1 cellular context compared by ENCODE assay signal in the genomic region with DNA sequence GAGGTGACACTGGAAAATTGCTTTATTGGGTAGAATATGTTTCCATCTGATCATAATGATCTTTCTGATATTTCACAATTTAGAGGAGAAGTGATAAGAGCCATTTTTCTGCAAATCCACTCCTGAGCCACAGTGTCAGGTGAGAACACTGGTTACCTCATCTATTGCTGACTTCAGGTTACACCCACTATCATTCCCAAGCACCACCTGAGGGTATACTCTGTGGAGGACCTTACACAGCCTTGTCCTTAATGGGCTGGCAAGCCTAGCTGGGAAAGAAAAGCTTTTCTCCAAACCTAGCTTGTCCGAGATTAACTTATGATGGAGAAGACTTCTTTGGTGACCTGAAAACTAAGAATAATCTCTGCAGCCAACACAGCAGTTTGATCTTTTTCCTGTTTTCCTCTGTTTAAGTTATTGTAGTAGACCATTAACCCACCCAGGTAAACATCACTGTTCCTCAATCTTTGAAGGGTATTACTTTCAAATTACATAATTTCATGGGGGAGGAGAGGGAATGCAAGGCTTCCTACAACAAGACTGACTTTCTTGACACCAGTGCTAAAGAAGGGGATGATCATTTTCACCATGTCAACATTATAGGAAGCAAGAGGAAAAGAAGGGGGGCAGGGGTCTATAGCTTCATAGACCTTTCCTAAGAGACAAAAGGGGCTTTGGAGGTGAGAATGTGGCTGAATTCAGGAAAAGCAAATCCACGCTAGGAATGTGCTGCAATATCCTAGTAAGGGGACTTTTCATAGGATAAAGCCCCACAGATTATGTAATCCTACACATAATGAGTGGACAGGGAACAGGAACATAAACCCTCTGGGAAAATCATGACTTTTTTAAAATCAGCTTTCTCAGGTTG.
TF ChIP-seq lines count a peak whose summit lies in the region.

No MANE protein-coding gene starts in this region.

TF ChIP-seq in HepG2, 621 proteins besides CTCF, POLR2A, EP300 and RAD21 (continued from another document and continues in another):
- TF ChIP-seq, protein P1, sequence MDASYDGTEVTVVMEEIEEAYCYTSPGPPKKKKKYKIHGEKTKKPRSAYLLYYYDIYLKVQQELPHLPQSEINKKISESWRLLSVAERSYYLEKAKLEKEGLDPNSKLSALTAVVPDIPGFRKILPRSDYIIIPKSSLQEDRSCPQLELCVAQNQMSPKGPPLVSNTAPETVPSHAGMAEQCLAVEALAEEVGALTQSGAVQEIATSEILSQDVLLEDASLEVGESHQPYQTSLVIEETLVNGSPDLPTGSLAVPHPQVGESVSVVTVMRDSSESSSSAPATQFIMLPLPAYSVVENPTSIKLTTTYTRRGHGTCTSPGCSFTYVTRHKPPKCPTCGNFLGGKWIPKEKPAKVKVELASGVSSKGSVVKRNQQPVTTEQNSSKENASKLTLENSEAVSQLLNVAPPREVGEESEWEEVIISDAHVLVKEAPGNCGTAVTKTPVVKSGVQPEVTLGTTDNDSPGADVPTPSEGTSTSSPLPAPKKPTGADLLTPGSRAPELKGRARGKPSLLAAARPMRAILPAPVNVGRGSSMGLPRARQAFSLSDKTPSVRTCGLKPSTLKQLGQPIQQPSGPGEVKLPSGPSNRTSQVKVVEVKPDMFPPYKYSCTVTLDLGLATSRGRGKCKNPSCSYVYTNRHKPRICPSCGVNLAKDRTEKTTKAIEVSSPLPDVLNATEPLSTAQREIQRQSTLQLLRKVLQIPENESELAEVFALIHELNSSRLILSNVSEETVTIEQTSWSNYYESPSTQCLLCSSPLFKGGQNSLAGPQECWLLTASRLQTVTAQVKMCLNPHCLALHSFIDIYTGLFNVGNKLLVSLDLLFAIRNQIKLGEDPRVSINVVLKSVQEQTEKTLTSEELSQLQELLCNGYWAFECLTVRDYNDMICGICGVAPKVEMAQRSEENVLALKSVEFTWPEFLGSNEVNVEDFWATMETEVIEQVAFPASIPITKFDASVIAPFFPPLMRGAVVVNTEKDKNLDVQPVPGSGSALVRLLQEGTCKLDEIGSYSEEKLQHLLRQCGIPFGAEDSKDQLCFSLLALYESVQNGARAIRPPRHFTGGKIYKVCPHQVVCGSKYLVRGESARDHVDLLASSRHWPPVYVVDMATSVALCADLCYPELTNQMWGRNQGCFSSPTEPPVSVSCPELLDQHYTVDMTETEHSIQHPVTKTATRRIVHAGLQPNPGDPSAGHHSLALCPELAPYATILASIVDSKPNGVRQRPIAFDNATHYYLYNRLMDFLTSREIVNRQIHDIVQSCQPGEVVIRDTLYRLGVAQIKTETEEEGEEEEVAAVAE (CRISPR knock-in tag; IDR thresholded peaks at IDR 0.05; ENCODE audit: borderline replicate concordance), result peak; percentile 93
- TF ChIP-seq, protein P2, sequence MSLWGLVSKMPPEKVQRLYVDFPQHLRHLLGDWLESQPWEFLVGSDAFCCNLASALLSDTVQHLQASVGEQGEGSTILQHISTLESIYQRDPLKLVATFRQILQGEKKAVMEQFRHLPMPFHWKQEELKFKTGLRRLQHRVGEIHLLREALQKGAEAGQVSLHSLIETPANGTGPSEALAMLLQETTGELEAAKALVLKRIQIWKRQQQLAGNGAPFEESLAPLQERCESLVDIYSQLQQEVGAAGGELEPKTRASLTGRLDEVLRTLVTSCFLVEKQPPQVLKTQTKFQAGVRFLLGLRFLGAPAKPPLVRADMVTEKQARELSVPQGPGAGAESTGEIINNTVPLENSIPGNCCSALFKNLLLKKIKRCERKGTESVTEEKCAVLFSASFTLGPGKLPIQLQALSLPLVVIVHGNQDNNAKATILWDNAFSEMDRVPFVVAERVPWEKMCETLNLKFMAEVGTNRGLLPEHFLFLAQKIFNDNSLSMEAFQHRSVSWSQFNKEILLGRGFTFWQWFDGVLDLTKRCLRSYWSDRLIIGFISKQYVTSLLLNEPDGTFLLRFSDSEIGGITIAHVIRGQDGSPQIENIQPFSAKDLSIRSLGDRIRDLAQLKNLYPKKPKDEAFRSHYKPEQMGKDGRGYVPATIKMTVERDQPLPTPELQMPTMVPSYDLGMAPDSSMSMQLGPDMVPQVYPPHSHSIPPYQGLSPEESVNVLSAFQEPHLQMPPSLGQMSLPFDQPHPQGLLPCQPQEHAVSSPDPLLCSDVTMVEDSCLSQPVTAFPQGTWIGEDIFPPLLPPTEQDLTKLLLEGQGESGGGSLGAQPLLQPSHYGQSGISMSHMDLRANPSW (CRISPR knock-in tag; IDR thresholded peaks at IDR 0.05; ENCODE audit: borderline replicate concordance), result no peak
- TF ChIP-seq ERF (CRISPR knock-in tag; IDR thresholded peaks at IDR 0.05), result 0 out of 2 replicates have a peak, but pooled peaks have one; percentile 38
- no peak for TF ChIP-seq FOXA1 (IDR thresholded peaks at IDR 0.05)
- peak; percentile 34; the same call in 1 of the 2 replicates for TF ChIP-seq FOXA1 (CRISPR knock-in tag; IDR thresholded peaks at IDR 0.05)
- TF ChIP-seq SOX6 (IDR thresholded peaks at IDR 0.05), result no peak
- TF ChIP-seq SOX6 (CRISPR knock-in tag; IDR thresholded peaks at IDR 0.05), result peak; percentile 75
- TF ChIP-seq SOX13 (IDR thresholded peaks at IDR 0.05), result no peak
- peak in 1 of 2 experiments; percentile 64; a peak in 1 of 4 replicates for TF ChIP-seq SOX13 (CRISPR knock-in tag; conservative IDR thresholded peaks at IDR 0.05 in 1 of 2, IDR thresholded peaks at IDR 0.05 in 1 of 2)
- TF ChIP-seq MED13 (CRISPR knock-in tag; IDR thresholded peaks at IDR 0.05), result no peak
- 0 out of 2 replicates have a peak, but pooled peaks have one; percentile 47 for TF ChIP-seq RCOR2 (CRISPR knock-in tag; IDR thresholded peaks at IDR 0.05)
- TF ChIP-seq RARA (CRISPR knock-in tag; IDR thresholded peaks at IDR 0.05), result peak; percentile 49; the same call in 1 of the 2 replicates
- peak; percentile 40; the same call in 1 of the 2 replicates for TF ChIP-seq HOMEZ (CRISPR knock-in tag; IDR thresholded peaks at IDR 0.05; ENCODE audit: low read depth)
- TF ChIP-seq, protein P3, sequence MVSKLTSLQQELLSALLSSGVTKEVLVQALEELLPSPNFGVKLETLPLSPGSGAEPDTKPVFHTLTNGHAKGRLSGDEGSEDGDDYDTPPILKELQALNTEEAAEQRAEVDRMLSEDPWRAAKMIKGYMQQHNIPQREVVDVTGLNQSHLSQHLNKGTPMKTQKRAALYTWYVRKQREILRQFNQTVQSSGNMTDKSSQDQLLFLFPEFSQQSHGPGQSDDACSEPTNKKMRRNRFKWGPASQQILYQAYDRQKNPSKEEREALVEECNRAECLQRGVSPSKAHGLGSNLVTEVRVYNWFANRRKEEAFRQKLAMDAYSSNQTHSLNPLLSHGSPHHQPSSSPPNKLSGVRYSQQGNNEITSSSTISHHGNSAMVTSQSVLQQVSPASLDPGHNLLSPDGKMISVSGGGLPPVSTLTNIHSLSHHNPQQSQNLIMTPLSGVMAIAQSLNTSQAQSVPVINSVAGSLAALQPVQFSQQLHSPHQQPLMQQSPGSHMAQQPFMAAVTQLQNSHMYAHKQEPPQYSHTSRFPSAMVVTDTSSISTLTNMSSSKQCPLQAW (CRISPR knock-in tag; IDR thresholded peaks at IDR 0.05), result peak; percentile 38; the same call in 1 of the 2 replicates
- TF ChIP-seq ZNF546 (CRISPR knock-in tag; conservative IDR thresholded peaks at IDR 0.05), result no peak
- TF ChIP-seq ELF3 (CRISPR knock-in tag; IDR thresholded peaks at IDR 0.05), result peak; percentile 65
- 0 out of 2 replicates have a peak, but pooled peaks have one; percentile 12 for TF ChIP-seq SP5 (CRISPR knock-in tag; IDR thresholded peaks at IDR 0.05; ENCODE audit: borderline replicate concordance, low read depth)
- TF ChIP-seq MED1 (CRISPR knock-in tag; IDR thresholded peaks at IDR 0.05), result peak; percentile 15; the same call in 1 of the 2 replicates
- TF ChIP-seq NFIC (IDR thresholded peaks at IDR 0.05; ENCODE audit: low read length), result 0 out of 2 replicates have a peak, but pooled peaks have one; percentile 41
- 0 out of 2 replicates have a peak, but pooled peaks have one; percentile 37 for TF ChIP-seq PHF21A (CRISPR knock-in tag; IDR thresholded peaks at IDR 0.05)
- TF ChIP-seq JARID2 (CRISPR knock-in tag; IDR thresholded peaks at IDR 0.05; ENCODE audit: insufficient replicate concordance), result no peak
- peak in 1 of 2 experiments; percentile 24; a peak in 1 of 4 replicates for TF ChIP-seq HMGXB4 (CRISPR knock-in tag; IDR thresholded peaks at IDR 0.05; ENCODE audit: borderline replicate concordance in 1 of 2, low read depth in 1 of 2)
- TF ChIP-seq, protein P4, sequence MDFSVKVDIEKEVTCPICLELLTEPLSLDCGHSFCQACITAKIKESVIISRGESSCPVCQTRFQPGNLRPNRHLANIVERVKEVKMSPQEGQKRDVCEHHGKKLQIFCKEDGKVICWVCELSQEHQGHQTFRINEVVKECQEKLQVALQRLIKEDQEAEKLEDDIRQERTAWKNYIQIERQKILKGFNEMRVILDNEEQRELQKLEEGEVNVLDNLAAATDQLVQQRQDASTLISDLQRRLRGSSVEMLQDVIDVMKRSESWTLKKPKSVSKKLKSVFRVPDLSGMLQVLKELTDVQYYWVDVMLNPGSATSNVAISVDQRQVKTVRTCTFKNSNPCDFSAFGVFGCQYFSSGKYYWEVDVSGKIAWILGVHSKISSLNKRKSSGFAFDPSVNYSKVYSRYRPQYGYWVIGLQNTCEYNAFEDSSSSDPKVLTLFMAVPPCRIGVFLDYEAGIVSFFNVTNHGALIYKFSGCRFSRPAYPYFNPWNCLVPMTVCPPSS (IDR thresholded peaks at IDR 0.05), result no peak
- no peak for TF ChIP-seq YEATS4 (CRISPR knock-in tag; IDR thresholded peaks at IDR 0.05; ENCODE audit: borderline replicate concordance)
- no peak for TF ChIP-seq ZNF350 (CRISPR knock-in tag; IDR thresholded peaks at IDR 0.05; ENCODE audit: borderline replicate concordance, low read depth)
- peak; percentile 44; the same call in 1 of the 2 replicates for TF ChIP-seq NCOA2 (CRISPR knock-in tag; IDR thresholded peaks at IDR 0.05)
- 0 out of 2 replicates have a peak, but pooled peaks have one; percentile 29 for TF ChIP-seq MIER2 (CRISPR knock-in tag; IDR thresholded peaks at IDR 0.05)
- TF ChIP-seq CREB1 (IDR thresholded peaks at IDR 0.05), result no peak
- peak; percentile 26; the same call in 1 of the 2 replicates for TF ChIP-seq CREB1 (CRISPR knock-in tag; IDR thresholded peaks at IDR 0.05)
- TF ChIP-seq SAP130 (CRISPR knock-in tag; IDR thresholded peaks at IDR 0.05; ENCODE audit: low read depth), result peak; percentile 81
- TF ChIP-seq ZHX2 (IDR thresholded peaks at IDR 0.05; ENCODE audit: low read depth), result no peak
- no peak for TF ChIP-seq ZHX2 (CRISPR knock-in tag; IDR thresholded peaks at IDR 0.05; ENCODE audit: borderline replicate concordance)
- peak; percentile 75; the same call in 1 of the 2 replicates for TF ChIP-seq RXRB (CRISPR knock-in tag; IDR thresholded peaks at IDR 0.05; ENCODE audit: borderline replicate concordance)
- no peak for TF ChIP-seq ADNP (CRISPR knock-in tag; IDR thresholded peaks at IDR 0.05)
- no peak for TF ChIP-seq FOXP1 (IDR thresholded peaks at IDR 0.05)
- peak; percentile 79 for TF ChIP-seq FOXP1 (CRISPR knock-in tag; IDR thresholded peaks at IDR 0.05)
